ENCODE assay signal across 2 cellular contexts in the genomic region with DNA sequence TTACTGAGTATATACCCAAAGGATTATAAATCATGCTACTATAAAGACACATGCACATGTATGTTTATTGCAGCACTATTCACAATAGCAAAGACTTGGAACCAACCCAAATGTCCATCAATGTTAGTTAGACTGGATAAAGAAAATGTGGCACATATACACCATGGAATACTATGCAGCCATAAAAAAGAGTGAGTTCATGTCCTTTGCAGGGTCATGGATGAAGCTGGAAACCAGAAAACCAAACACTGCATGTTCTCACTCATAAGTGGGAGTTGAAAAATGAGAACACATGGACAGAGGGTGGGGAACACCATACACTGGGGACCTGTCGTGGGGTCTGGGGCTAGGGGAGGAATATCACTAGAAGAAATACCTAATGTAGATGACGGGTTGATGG. TPM values are rescaled to one million over a fixed set of nuclear protein-coding genes. Genes with fewer than 3 reads are reported as not detected.
"Had no signal": no experiment of that assay in that cellular context is flagged by ENCODE, and none has a peak within 500 bp of the region (broad histone marks: within the 10 kb centered on the region; RNA-seq: fewer than 3 reads in every experiment).

No MANE protein-coding gene starts in this region.

RNA-seq across cellular contexts. Expression of a gene that starts 27.5 kb away (rescaled TPM):
- total RNA-seq: HT1080 had no signal
- polyA plus RNA-seq: IgD-negative memory B cell had no signal
